Comparison of ENCODE assay signal across 1 cellular context in genomic region chr2:186589733-186590537, GRCh38.
TF ChIP-seq lines count a peak whose summit lies in the region.

Gene ITGAV, plus strand, starts transcription at chr2:186590056. Its CDS starts 283 bp downstream, at chr2:186590339.

TF ChIP-seq in K562, 482 proteins besides CTCF, POLR2A, EP300 and RAD21 (continued from another document and continues in another):
- TF ChIP-seq TFAP4 (CRISPR knock-in tag; IDR thresholded peaks at IDR 0.05; ENCODE audit: borderline replicate concordance) (peak; percentile 76; the same call in 1 of the 2 replicates), ZNF395 (CRISPR knock-in tag; IDR thresholded peaks at IDR 0.05) (0 out of 2 replicates have a peak, but pooled peaks have one; percentile 14), FOXM1 (IDR thresholded peaks at IDR 0.05; ENCODE audit: low read depth) (no peak), FOXM1 (CRISPR knock-in tag; IDR thresholded peaks at IDR 0.05; ENCODE audit: low read depth) (peak; percentile 51; the same call in 1 of the 2 replicates), ZNF75A (CRISPR knock-in tag; IDR thresholded peaks at IDR 0.05) (no peak), CREB3 (tag; conservative IDR thresholded peaks at IDR 0.05; ENCODE audit: low read depth) (no peak; the same call in 1 of the 2 replicates), FOXJ3 (CRISPR knock-in tag; IDR thresholded peaks at IDR 0.05) (no peak), HNRNPLL (IDR thresholded peaks at IDR 0.05; ENCODE audit: low read depth, low read length, poor library complexity, severe bottlenecking) (peak; percentile 77), CHD1 (IDR thresholded peaks at IDR 0.05; ENCODE audit: low read length) (peak; percentile 70), ATF1 (CRISPR knock-in tag; IDR thresholded peaks at IDR 0.05) (no peak), ATF1 (tag; IDR thresholded peaks at IDR 0.05) (peak; percentile 64), SIRT6 (IDR thresholded peaks at IDR 0.05; ENCODE audit: low read depth, low read length) (no peak), JUNB (CRISPR knock-in tag; conservative IDR thresholded peaks at IDR 0.05) (no peak), TAF9B (IDR thresholded peaks at IDR 0.05; ENCODE audit: partially characterized antibody) (peak; percentile 72), HSF4 (CRISPR knock-in tag; IDR thresholded peaks at IDR 0.05; ENCODE audit: borderline replicate concordance) (no peak), PPARD (CRISPR knock-in tag; IDR thresholded peaks at IDR 0.05) (no peak), RBM17 (IDR thresholded peaks at IDR 0.05; ENCODE audit: borderline replicate concordance, low read depth, low read length) (no peak), CREM (IDR thresholded peaks at IDR 0.05; ENCODE audit: low read depth) (peak; percentile 60), PRPF4 (IDR thresholded peaks at IDR 0.05; ENCODE audit: insufficient read depth, low read depth, low read length, poor library complexity, severe bottlenecking) (peak; percentile 82), THAP12 (CRISPR knock-in tag; IDR thresholded peaks at IDR 0.05) (0 out of 2 replicates have a peak, but pooled peaks have one; percentile 39), HNRNPH1 (optimal IDR thresholded peaks at IDR 0.05; ENCODE audit: low read depth, low read length) (no peak), RBM22 (IDR thresholded peaks at IDR 0.05; ENCODE audit: low read depth, low read length, poor library complexity, severe bottlenecking) (peak; percentile 88), ZNF586 (CRISPR knock-in tag; conservative IDR thresholded peaks at IDR 0.05) (no peak), NR4A1 (CRISPR knock-in tag; IDR thresholded peaks at IDR 0.05) (0 out of 2 replicates have a peak, but pooled peaks have one; percentile 34), NR4A1 (tag; IDR thresholded peaks at IDR 0.05) (no peak; the same call in 1 of the 2 replicates), ID3 (CRISPR knock-in tag; IDR thresholded peaks at IDR 0.05) (no peak), ID3 (tag; IDR thresholded peaks at IDR 0.05) (no peak), LARP7 (IDR thresholded peaks at IDR 0.05) (peak; percentile 35; the same call in 1 of the 2 replicates), BRF1 (IDR thresholded peaks at IDR 0.05; ENCODE audit: borderline replicate concordance, extremely low read depth, insufficient read length) (no peak), ZNF217 (CRISPR knock-in tag; IDR thresholded peaks at IDR 0.05) (no peak), PHF8 (IDR thresholded peaks at IDR 0.05; ENCODE audit: borderline replicate concordance, low read length) (peak; percentile 99), STAT6 (CRISPR knock-in tag; IDR thresholded peaks at IDR 0.05) (peak; percentile 40), ZNF644 (tag; IDR thresholded peaks at IDR 0.05; ENCODE audit: low read depth) (no peak), MAX (CRISPR knock-in tag; IDR thresholded peaks at IDR 0.05) (peak; percentile 57), ZNF551 (CRISPR knock-in tag; IDR thresholded peaks at IDR 0.05) (no peak), KAT7 (CRISPR knock-in tag; IDR thresholded peaks at IDR 0.05; ENCODE audit: borderline replicate concordance) (peak; percentile 80; the same call in 1 of the 2 replicates), TAF7 (tag; IDR thresholded peaks at IDR 0.05) (peak; percentile 63), CREB1 (IDR thresholded peaks at IDR 0.05) (peak; percentile 41; the same call in 1 of the 2 replicates), CREB1 (CRISPR knock-in tag; IDR thresholded peaks at IDR 0.05) (peak; percentile 71), ZNF707 (CRISPR knock-in tag; conservative IDR thresholded peaks at IDR 0.05) (no peak), PCBP1 (IDR thresholded peaks at IDR 0.05; ENCODE audit: low read depth, low read length, poor library complexity, severe bottlenecking) (peak; percentile 80), PKNOX1 (IDR thresholded peaks at IDR 0.05) (no peak), BMI1 (IDR thresholded peaks at IDR 0.05; ENCODE audit: low read length) (no peak), CHCHD3 (CRISPR knock-in tag; IDR thresholded peaks at IDR 0.05) (no peak), NR2C1 (IDR thresholded peaks at IDR 0.05) (no peak), NR2C1 (tag; IDR thresholded peaks at IDR 0.05) (no peak), AFF1 (IDR thresholded peaks at IDR 0.05; ENCODE audit: low read depth in 1 of 2, partially characterized antibody in 2 of 2) (peak in 1 of 2 experiments; percentile 19), FOXK1 (CRISPR knock-in tag; IDR thresholded peaks at IDR 0.05; ENCODE audit: borderline replicate concordance) (no peak), ETV5 (CRISPR knock-in tag; IDR thresholded peaks at IDR 0.05; ENCODE audit: low read depth) (peak; percentile 60), HDAC2 (IDR thresholded peaks at IDR 0.05) (0 out of 2 replicates have a peak, but pooled peaks have one; percentile 39), ZNF184 (CRISPR knock-in tag; IDR thresholded peaks at IDR 0.05) (no peak), GTF2B (IDR thresholded peaks at IDR 0.05; ENCODE audit: extremely low read depth, insufficient read length) (no peak), SAFB (IDR thresholded peaks at IDR 0.05; ENCODE audit: borderline replicate concordance, low read depth, low read length) (peak; percentile 63; the same call in 1 of the 2 replicates), TSC22D4 (tag; IDR thresholded peaks at IDR 0.05) (no peak), ZNF232 (CRISPR knock-in tag; IDR thresholded peaks at IDR 0.05) (no peak), ZNF740 (CRISPR knock-in tag; IDR thresholded peaks at IDR 0.05) (peak; percentile 77), ZNF740 (tag; IDR thresholded peaks at IDR 0.05) (no peak), NFXL1 (CRISPR knock-in tag; IDR thresholded peaks at IDR 0.05) (no peak)
